1 cellular context compared by ENCODE assay signal in the genomic region with DNA sequence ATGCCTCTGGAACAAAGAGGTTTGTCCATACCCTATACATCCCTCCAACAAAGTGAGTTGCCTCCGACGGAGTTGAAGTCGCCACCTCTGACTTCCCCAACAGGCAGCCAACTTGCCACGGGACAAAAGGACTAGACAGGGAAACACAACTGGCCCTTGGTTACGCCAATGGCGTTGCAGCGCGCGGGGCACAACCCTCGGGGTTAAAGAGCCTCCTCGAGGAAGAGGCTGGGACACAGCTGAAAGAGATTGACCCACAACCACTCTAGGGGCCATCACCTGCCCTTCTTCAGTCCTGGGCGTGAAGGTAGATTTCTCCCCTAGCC.
TF ChIP-seq lines count a peak whose summit lies in the region.

No MANE protein-coding gene starts in this region.

TF ChIP-seq in HepG2, 621 proteins besides CTCF, POLR2A, EP300 and RAD21 (continues in another document):
- no peak for TF ChIP-seq ZBTB7B (CRISPR knock-in tag; IDR thresholded peaks at IDR 0.05)
- TF ChIP-seq ZNF614 (CRISPR knock-in tag; IDR thresholded peaks at IDR 0.05; ENCODE audit: borderline replicate concordance), result no peak
- TF ChIP-seq SIN3B (IDR thresholded peaks at IDR 0.05; ENCODE audit: low read length), result 0 out of 2 replicates have a peak, but pooled peaks have one; percentile 66
- no peak for TF ChIP-seq NFKB2 (CRISPR knock-in tag; IDR thresholded peaks at IDR 0.05; ENCODE audit: borderline replicate concordance)
- no peak for TF ChIP-seq HNRNPL (IDR thresholded peaks at IDR 0.05; ENCODE audit: low read depth, low read length)
- TF ChIP-seq, protein P1, sequence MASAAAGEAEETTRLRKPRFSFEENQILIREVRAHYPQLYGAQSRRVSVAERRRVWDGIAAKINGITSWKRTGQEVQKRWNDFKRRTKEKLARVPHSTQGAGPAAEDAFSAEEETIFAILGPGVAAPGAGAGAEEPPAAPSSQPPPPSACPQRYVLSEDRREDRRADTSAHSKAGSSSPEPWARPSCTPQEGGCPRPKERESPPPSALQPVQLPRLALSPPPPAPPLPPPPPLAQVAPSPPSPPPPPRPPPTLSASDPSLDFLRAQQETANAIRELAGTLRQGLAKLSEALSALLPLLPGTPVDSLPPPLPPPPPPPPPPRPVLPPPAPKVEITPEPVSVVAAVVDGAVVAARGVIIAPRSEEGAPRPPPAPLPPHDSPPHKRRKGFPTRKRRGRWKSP (CRISPR knock-in tag; IDR thresholded peaks at IDR 0.05), result no peak
- no peak for TF ChIP-seq MTA1 (CRISPR knock-in tag; IDR thresholded peaks at IDR 0.05; ENCODE audit: borderline replicate concordance)
- TF ChIP-seq ZNF121 (CRISPR knock-in tag; IDR thresholded peaks at IDR 0.05), result 0 out of 2 replicates have a peak, but pooled peaks have one; percentile 28
- TF ChIP-seq FOXK2 (IDR thresholded peaks at IDR 0.05), result no peak
- no peak for TF ChIP-seq PRPF4 (IDR thresholded peaks at IDR 0.05; ENCODE audit: low read depth, low read length, poor library complexity, severe bottlenecking)
- TF ChIP-seq RELA (CRISPR knock-in tag; IDR thresholded peaks at IDR 0.05), result no peak
- TF ChIP-seq SNAI1 (CRISPR knock-in tag; IDR thresholded peaks at IDR 0.05; ENCODE audit: borderline replicate concordance), result 0 out of 2 replicates have a peak, but pooled peaks have one; percentile 39
- TF ChIP-seq, protein P2, sequence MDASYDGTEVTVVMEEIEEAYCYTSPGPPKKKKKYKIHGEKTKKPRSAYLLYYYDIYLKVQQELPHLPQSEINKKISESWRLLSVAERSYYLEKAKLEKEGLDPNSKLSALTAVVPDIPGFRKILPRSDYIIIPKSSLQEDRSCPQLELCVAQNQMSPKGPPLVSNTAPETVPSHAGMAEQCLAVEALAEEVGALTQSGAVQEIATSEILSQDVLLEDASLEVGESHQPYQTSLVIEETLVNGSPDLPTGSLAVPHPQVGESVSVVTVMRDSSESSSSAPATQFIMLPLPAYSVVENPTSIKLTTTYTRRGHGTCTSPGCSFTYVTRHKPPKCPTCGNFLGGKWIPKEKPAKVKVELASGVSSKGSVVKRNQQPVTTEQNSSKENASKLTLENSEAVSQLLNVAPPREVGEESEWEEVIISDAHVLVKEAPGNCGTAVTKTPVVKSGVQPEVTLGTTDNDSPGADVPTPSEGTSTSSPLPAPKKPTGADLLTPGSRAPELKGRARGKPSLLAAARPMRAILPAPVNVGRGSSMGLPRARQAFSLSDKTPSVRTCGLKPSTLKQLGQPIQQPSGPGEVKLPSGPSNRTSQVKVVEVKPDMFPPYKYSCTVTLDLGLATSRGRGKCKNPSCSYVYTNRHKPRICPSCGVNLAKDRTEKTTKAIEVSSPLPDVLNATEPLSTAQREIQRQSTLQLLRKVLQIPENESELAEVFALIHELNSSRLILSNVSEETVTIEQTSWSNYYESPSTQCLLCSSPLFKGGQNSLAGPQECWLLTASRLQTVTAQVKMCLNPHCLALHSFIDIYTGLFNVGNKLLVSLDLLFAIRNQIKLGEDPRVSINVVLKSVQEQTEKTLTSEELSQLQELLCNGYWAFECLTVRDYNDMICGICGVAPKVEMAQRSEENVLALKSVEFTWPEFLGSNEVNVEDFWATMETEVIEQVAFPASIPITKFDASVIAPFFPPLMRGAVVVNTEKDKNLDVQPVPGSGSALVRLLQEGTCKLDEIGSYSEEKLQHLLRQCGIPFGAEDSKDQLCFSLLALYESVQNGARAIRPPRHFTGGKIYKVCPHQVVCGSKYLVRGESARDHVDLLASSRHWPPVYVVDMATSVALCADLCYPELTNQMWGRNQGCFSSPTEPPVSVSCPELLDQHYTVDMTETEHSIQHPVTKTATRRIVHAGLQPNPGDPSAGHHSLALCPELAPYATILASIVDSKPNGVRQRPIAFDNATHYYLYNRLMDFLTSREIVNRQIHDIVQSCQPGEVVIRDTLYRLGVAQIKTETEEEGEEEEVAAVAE (CRISPR knock-in tag; IDR thresholded peaks at IDR 0.05; ENCODE audit: borderline replicate concordance), result no peak
- no peak for TF ChIP-seq REPIN1 (CRISPR knock-in tag; IDR thresholded peaks at IDR 0.05; ENCODE audit: borderline replicate concordance, low read depth)
- TF ChIP-seq, protein P3, sequence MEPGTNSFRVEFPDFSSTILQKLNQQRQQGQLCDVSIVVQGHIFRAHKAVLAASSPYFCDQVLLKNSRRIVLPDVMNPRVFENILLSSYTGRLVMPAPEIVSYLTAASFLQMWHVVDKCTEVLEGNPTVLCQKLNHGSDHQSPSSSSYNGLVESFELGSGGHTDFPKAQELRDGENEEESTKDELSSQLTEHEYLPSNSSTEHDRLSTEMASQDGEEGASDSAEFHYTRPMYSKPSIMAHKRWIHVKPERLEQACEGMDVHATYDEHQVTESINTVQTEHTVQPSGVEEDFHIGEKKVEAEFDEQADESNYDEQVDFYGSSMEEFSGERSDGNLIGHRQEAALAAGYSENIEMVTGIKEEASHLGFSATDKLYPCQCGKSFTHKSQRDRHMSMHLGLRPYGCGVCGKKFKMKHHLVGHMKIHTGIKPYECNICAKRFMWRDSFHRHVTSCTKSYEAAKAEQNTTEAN (CRISPR knock-in tag; conservative IDR thresholded peaks at IDR 0.05), result 0 out of 2 replicates have a peak, but pooled peaks have one; percentile 27
- no peak for TF ChIP-seq ZFP36L1 (CRISPR knock-in tag; IDR thresholded peaks at IDR 0.05)
- no peak for TF ChIP-seq KLF11 (CRISPR knock-in tag; IDR thresholded peaks at IDR 0.05)
- TF ChIP-seq, protein P4, sequence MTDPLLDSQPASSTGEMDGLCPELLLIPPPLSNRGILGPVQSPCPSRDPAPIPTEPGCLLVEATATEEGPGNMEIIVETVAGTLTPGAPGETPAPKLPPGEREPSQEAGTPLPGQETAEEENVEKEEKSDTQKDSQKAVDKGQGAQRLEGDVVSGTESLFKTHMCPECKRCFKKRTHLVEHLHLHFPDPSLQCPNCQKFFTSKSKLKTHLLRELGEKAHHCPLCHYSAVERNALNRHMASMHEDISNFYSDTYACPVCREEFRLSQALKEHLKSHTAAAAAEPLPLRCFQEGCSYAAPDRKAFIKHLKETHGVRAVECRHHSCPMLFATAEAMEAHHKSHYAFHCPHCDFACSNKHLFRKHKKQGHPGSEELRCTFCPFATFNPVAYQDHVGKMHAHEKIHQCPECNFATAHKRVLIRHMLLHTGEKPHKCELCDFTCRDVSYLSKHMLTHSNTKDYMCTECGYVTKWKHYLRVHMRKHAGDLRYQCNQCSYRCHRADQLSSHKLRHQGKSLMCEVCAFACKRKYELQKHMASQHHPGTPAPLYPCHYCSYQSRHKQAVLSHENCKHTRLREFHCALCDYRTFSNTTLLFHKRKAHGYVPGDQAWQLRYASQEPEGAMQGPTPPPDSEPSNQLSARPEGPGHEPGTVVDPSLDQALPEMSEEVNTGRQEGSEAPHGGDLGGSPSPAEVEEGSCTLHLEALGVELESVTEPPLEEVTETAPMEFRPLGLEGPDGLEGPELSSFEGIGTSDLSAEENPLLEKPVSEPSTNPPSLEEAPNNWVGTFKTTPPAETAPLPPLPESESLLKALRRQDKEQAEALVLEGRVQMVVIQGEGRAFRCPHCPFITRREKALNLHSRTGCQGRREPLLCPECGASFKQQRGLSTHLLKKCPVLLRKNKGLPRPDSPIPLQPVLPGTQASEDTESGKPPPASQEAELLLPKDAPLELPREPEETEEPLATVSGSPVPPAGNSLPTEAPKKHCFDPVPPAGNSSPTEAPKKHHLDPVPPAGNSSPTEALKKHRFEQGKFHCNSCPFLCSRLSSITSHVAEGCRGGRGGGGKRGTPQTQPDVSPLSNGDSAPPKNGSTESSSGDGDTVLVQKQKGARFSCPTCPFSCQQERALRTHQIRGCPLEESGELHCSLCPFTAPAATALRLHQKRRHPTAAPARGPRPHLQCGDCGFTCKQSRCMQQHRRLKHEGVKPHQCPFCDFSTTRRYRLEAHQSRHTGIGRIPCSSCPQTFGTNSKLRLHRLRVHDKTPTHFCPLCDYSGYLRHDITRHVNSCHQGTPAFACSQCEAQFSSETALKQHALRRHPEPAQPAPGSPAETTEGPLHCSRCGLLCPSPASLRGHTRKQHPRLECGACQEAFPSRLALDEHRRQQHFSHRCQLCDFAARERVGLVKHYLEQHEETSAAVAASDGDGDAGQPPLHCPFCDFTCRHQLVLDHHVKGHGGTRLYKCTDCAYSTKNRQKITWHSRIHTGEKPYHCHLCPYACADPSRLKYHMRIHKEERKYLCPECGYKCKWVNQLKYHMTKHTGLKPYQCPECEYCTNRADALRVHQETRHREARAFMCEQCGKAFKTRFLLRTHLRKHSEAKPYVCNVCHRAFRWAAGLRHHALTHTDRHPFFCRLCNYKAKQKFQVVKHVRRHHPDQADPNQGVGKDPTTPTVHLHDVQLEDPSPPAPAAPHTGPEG (CRISPR knock-in tag; IDR thresholded peaks at IDR 0.05), result no peak
- TF ChIP-seq ZNF251 (CRISPR knock-in tag; IDR thresholded peaks at IDR 0.05), result no peak
- TF ChIP-seq, protein P5, sequence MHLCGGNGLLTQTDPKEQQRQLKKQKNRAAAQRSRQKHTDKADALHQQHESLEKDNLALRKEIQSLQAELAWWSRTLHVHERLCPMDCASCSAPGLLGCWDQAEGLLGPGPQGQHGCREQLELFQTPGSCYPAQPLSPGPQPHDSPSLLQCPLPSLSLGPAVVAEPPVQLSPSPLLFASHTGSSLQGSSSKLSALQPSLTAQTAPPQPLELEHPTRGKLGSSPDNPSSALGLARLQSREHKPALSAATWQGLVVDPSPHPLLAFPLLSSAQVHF (CRISPR knock-in tag; IDR thresholded peaks at IDR 0.05), result peak; percentile 83; the same call in 1 of the 2 replicates
- TF ChIP-seq AKAP8 (CRISPR knock-in tag; IDR thresholded peaks at IDR 0.05), result 0 out of 2 replicates have a peak, but pooled peaks have one; percentile 40
- TF ChIP-seq, protein P6, sequence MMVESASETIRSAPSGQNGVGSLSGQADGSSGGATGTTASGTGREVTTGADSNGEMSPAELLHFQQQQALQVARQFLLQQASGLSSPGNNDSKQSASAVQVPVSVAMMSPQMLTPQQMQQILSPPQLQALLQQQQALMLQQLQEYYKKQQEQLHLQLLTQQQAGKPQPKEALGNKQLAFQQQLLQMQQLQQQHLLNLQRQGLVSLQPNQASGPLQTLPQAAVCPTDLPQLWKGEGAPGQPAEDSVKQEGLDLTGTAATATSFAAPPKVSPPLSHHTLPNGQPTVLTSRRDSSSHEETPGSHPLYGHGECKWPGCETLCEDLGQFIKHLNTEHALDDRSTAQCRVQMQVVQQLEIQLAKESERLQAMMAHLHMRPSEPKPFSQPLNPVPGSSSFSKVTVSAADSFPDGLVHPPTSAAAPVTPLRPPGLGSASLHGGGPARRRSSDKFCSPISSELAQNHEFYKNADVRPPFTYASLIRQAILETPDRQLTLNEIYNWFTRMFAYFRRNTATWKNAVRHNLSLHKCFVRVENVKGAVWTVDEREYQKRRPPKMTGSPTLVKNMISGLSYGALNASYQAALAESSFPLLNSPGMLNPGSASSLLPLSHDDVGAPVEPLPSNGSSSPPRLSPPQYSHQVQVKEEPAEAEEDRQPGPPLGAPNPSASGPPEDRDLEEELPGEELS (CRISPR knock-in tag; IDR thresholded peaks at IDR 0.05), result no peak
- TF ChIP-seq, protein P7, sequence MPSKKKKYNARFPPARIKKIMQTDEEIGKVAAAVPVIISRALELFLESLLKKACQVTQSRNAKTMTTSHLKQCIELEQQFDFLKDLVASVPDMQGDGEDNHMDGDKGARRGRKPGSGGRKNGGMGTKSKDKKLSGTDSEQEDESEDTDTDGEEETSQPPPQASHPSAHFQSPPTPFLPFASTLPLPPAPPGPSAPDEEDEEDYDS (CRISPR knock-in tag; IDR thresholded peaks at IDR 0.05), result peak; percentile 69
- no peak for TF ChIP-seq KDM2A (CRISPR knock-in tag; IDR thresholded peaks at IDR 0.05; ENCODE audit: borderline replicate concordance, low read depth)
- TF ChIP-seq PHF5A (CRISPR knock-in tag; IDR thresholded peaks at IDR 0.05; ENCODE audit: low read depth, unreplicated experiment), result peak; percentile 26
- no peak for TF ChIP-seq FOXO1 (CRISPR knock-in tag; IDR thresholded peaks at IDR 0.05)
- no peak for TF ChIP-seq ATF7-NPFF (CRISPR knock-in tag; IDR thresholded peaks at IDR 0.05; ENCODE audit: low read depth)
- TF ChIP-seq XRCC5 (optimal IDR thresholded peaks at IDR 0.05; ENCODE audit: low read length), result no peak
- TF ChIP-seq, protein P8, sequence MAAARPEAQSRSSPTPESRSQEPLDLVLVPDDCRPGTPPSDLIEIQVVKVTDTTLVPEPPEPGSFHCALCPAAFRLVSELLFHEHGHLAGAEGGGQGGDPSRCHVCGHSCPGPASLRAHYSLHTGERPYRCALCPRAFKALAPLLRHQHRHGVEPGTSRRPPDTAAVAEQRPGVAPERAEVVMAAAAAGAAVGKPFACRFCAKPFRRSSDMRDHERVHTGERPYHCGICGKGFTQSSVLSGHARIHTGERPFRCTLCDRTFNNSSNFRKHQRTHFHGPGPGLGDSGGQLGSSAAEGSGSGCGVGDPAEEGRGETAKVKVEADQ (CRISPR knock-in tag; IDR thresholded peaks at IDR 0.05; ENCODE audit: borderline replicate concordance), result no peak
- TF ChIP-seq NR2F1 (CRISPR knock-in tag; IDR thresholded peaks at IDR 0.05), result peak in 1 of 2 experiments; percentile 17; a peak in 1 of 4 replicates
- TF ChIP-seq, protein P9, sequence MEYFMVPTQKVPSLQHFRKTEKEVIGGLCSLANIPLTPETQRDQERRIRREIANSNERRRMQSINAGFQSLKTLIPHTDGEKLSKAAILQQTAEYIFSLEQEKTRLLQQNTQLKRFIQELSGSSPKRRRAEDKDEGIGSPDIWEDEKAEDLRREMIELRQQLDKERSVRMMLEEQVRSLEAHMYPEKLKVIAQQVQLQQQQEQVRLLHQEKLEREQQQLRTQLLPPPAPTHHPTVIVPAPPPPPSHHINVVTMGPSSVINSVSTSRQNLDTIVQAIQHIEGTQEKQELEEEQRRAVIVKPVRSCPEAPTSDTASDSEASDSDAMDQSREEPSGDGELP (IDR thresholded peaks at IDR 0.05; ENCODE audit: borderline replicate concordance, low read depth), result peak; percentile 48; the same call in 1 of the 2 replicates
- TF ChIP-seq NKX3-1 (CRISPR knock-in tag; IDR thresholded peaks at IDR 0.05), result no peak
- TF ChIP-seq ZNF777 (CRISPR knock-in tag; IDR thresholded peaks at IDR 0.05), result no peak
- TF ChIP-seq, protein P10, sequence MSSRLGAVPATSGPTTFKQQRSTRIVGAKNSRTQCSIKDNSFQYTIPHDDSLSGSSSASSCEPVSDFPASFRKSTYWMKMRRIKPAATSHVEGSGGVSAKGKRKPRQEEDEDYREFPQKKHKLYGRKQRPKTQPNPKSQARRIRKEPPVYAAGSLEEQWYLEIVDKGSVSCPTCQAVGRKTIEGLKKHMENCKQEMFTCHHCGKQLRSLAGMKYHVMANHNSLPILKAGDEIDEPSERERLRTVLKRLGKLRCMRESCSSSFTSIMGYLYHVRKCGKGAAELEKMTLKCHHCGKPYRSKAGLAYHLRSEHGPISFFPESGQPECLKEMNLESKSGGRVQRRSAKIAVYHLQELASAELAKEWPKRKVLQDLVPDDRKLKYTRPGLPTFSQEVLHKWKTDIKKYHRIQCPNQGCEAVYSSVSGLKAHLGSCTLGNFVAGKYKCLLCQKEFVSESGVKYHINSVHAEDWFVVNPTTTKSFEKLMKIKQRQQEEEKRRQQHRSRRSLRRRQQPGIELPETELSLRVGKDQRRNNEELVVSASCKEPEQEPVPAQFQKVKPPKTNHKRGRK (CRISPR knock-in tag; IDR thresholded peaks at IDR 0.05), result no peak
- TF ChIP-seq BRCA1 (CRISPR knock-in tag; IDR thresholded peaks at IDR 0.05), result no peak
